In genomic region chr7:79977481-79977880, GRCh38 we compare ENCODE assay signal across 18 cellular contexts.
"Had no signal": no experiment of that assay in that cellular context is flagged by ENCODE, and none has a peak within 500 bp of the region (broad histone marks: within the 10 kb centered on the region; RNA-seq: fewer than 3 reads in every experiment).

No MANE protein-coding gene starts in this region.

- H3K4me1 ChIP-seq: esophagus muscularis mucosa, gastroesophageal sphincter, heart left ventricle, left lung, lower lobe of right lung had no signal

- H3K36me3 ChIP-seq: esophagus muscularis mucosa, gastroesophageal sphincter, heart left ventricle, left lung, lower lobe of right lung had no signal

- ATAC-seq: gastroesophageal sphincter, heart left ventricle, left cardiac atrium, left lung, left ventricle myocardium superior, lower lobe of right lung had no signal

- DNase-seq: dermis blood vessel endothelial cell; dorsolateral prefrontal cortex; effector CD4-positive, alpha-beta T cell; effector memory CD4-positive, alpha-beta T cell; foreskin keratinocyte; hypothalamus; immature natural killer cell; islet precursor cell; left cardiac atrium; left ventricle myocardium superior; lower lobe of right lung; midbrain had no signal

- H3K4me1 Mint-ChIP-seq: immature natural killer cell had no signal

- H3K27ac ChIP-seq: coronary artery, dorsolateral prefrontal cortex, esophagus muscularis mucosa, foreskin keratinocyte, gastroesophageal sphincter, heart left ventricle, hepatocyte, left lung, lower lobe of right lung had no signal

- H3K4me2 ChIP-seq: hepatocyte had no signal

- H3K4me3 ChIP-seq: coronary artery, dorsolateral prefrontal cortex, esophagus muscularis mucosa, gastroesophageal sphincter, heart left ventricle, hepatocyte, left lung, lower lobe of right lung had no signal

- H3K9me3 ChIP-seq: esophagus muscularis mucosa, gastroesophageal sphincter, lower lobe of right lung had no signal

- H3K27me3 ChIP-seq: dorsolateral prefrontal cortex, esophagus muscularis mucosa, foreskin keratinocyte, gastroesophageal sphincter, heart left ventricle, hepatocyte, left lung had no signal

- H3K27ac Mint-ChIP-seq: immature natural killer cell had no signal

- H3K4me3 Mint-ChIP-seq: immature natural killer cell had no signal

- H2AFZ ChIP-seq: hepatocyte had no signal
